1 cellular context compared by ENCODE assay signal in genomic region chr12:109346920-109347319, GRCh38.
TF ChIP-seq lines count a peak whose summit lies in the region.

No MANE protein-coding gene starts in this region.

TF ChIP-seq in GM12878, 131 proteins besides CTCF, POLR2A, EP300 and RAD21:
- TF ChIP-seq REST (IDR thresholded peaks at IDR 0.05; ENCODE audit: low read depth, low read length) (no peak), FOXK2 (IDR thresholded peaks at IDR 0.05) (no peak), CHD1 (IDR thresholded peaks at IDR 0.05; ENCODE audit: low read depth, low read length) (no peak), CHD2 (IDR thresholded peaks at IDR 0.05; ENCODE audit: borderline replicate concordance, low read depth, low read length) (no peak), E2F8 (IDR thresholded peaks at IDR 0.05; ENCODE audit: low read depth, partially characterized antibody) (no peak), ZNF384 (IDR thresholded peaks at IDR 0.05; ENCODE audit: borderline replicate concordance, low read depth, low read length) (no peak), KDM1A (IDR thresholded peaks at IDR 0.05; ENCODE audit: borderline replicate concordance) (no peak), ZNF592 (IDR thresholded peaks at IDR 0.05) (no peak), NR2C2 (IDR thresholded peaks at IDR 0.05; ENCODE audit: borderline replicate concordance, control insufficient read depth, insufficient read length, low read depth) (no peak), SP1 (IDR thresholded peaks at IDR 0.05; ENCODE audit: low read depth, low read length) (no peak), STAT3 (IDR thresholded peaks at IDR 0.05; ENCODE audit: low read depth, low read length) (no peak), SUZ12 (IDR thresholded peaks at IDR 0.05; ENCODE audit: unreplicated experiment) (no peak), SREBF1 (IDR thresholded peaks at IDR 0.05; ENCODE audit: low read length) (no peak), PML (IDR thresholded peaks at IDR 0.05; ENCODE audit: low read length) (no peak), USF2 (IDR thresholded peaks at IDR 0.05; ENCODE audit: borderline replicate concordance, low read depth, low read length) (no peak), LARP7 (IDR thresholded peaks at IDR 0.05) (no peak), ZBTB11 (CRISPR knock-in tag; IDR thresholded peaks at IDR 0.05) (no peak), NRF1 (conservative IDR thresholded peaks at IDR 0.05; ENCODE audit: low read depth, low read length) (no peak), WRNIP1 (IDR thresholded peaks at IDR 0.05; ENCODE audit: borderline replicate concordance, low read depth, low read length) (no peak)
